30 cellular contexts compared by ENCODE assay signal in genomic region chr19:19316082-19316481, GRCh38. TPM values are rescaled to one million over a fixed set of nuclear protein-coding genes. Genes with fewer than 3 reads are reported as not detected.
"Had no signal": no experiment of that assay in that cellular context is flagged by ENCODE, and none has a peak within 500 bp of the region (broad histone marks: within the 10 kb centered on the region; RNA-seq: fewer than 3 reads in every experiment).

No MANE protein-coding gene starts in this region.

- H3K27me3 Mint-ChIP-seq: activated CD4-positive, alpha-beta memory T cell treated with anti-CD3 and anti-CD28 coated beads for 36 hours; activated naive CD8-positive, alpha-beta T cell; natural killer cell treated with Interleukin-12 subunit alpha and Interleukin-12 subunit beta and Interleukin-15 and Interleukin-18, amount 100 ng/mL, for 72 hours; stimulated activated naive CD8-positive, alpha-beta T cell treated with anti-CD3 and anti-CD28 coated beads, Interleukin-15, Interleukin-2, amounts not matched to agents 100 ng/mL and 50 ng/mL, for 24 hours had no signal

- H3K27me3 ChIP-seq: body of pancreas, colonic mucosa, gastrocnemius medialis had no signal

- H3K27ac Mint-ChIP-seq: activated naive CD8-positive, alpha-beta T cell; activated T-helper 2 cell treated with anti-CD3 and anti-CD28 coated beads, Interferon-gamma antibody, Interleukin-2, Interleukin-4, amounts not matched to agents 10 μg/mL and 5 μg/mL and 100 μg/mL, durations not matched to agents 14 hours and 24 hours and 36 hours; stimulated activated naive CD8-positive, alpha-beta T cell treated with anti-CD3 and anti-CD28 coated beads, Interleukin-15, Interleukin-2, amounts not matched to agents 100 ng/mL and 50 ng/mL, for 24 hours had no signal

- H3K9me3 Mint-ChIP-seq: activated CD4-positive, alpha-beta memory T cell treated with anti-CD3 and anti-CD28 coated beads for 36 hours; activated T-cell treated with anti-CD3 and anti-CD28 coated beads, Interleukin-2, amount 50 U/mL, for 4 hours; activated T-helper 2 cell treated with anti-CD3 and anti-CD28 coated beads, Interferon-gamma antibody, Interleukin-2, Interleukin-4, amounts not matched to agents 10 μg/mL and 5 μg/mL and 100 μg/mL, durations not matched to agents 14 hours and 24 hours and 36 hours; immature natural killer cell; natural killer cell treated with Interleukin-12 subunit alpha and Interleukin-12 subunit beta and Interleukin-15 and Interleukin-18, amount 100 ng/mL, for 72 hours; stimulated activated naive CD8-positive, alpha-beta T cell treated with anti-CD3 and anti-CD28 coated beads, Interleukin-15, Interleukin-2, amounts not matched to agents 100 ng/mL and 50 ng/mL, for 24 hours had no signal

- H3K36me3 ChIP-seq: colonic mucosa had no signal

- H3K27ac ChIP-seq: body of pancreas, colonic mucosa, lower lobe of right lung, thoracic aorta, VCaP had no signal

- H3K4me3 ChIP-seq: body of pancreas, colonic mucosa, gastrocnemius medialis, lower lobe of right lung, thoracic aorta had no signal

- H3K36me3 Mint-ChIP-seq: natural killer cell treated with Interleukin-12 subunit alpha and Interleukin-12 subunit beta and Interleukin-15 and Interleukin-18, amount 100 ng/mL, for 72 hours had no signal

- ATAC-seq: activated T-cell treated with anti-CD3 and anti-CD28 coated beads, Interleukin-2, amount 50 U/mL, for 4 hours; body of pancreas; gastrocnemius medialis; left colon; lower lobe of right lung; natural killer cell treated with Interleukin-12 subunit alpha and Interleukin-12 subunit beta and Interleukin-15 and Interleukin-18, amount 100 ng/mL, for 72 hours; right cardiac atrium had no signal

- H3K9me3 ChIP-seq: body of pancreas, colonic mucosa, gastrocnemius medialis, lower lobe of right lung, thoracic aorta had no signal

- DNase-seq: activated CD8-positive, alpha-beta memory T cell treated with anti-CD3 and anti-CD28 coated beads, Interleukin-2, amount 50 U/mL, for 4 hours; activated T-cell treated with anti-CD3 and anti-CD28 coated beads, Interleukin-2, amount 50 U/mL, for 4 hours; anterior cingulate cortex; body of pancreas; cerebellar nuclear complex; colonic mucosa; effector CD8-positive, alpha-beta T cell; gastrocnemius medialis; glutamatergic neuron; hippocampal formation; immature natural killer cell; kidney; left colon; lower lobe of right lung; stimulated activated CD4-positive, alpha-beta T cell treated with anti-CD3 and anti-CD28 coated beads, Interleukin-4, amount 100 ng/mL, for 1 hour; T-helper 1 cell; trophoblast cell had no signal

- H3K4me3 Mint-ChIP-seq: activated CD4-positive, alpha-beta memory T cell treated with anti-CD3 and anti-CD28 coated beads for 36 hours; activated naive CD8-positive, alpha-beta T cell; activated T-cell treated with anti-CD3 and anti-CD28 coated beads, Interleukin-2, amount 50 U/mL, for 4 hours; immature natural killer cell; natural killer cell treated with Interleukin-12 subunit alpha and Interleukin-12 subunit beta and Interleukin-15 and Interleukin-18, amount 100 ng/mL, for 72 hours; stimulated activated naive CD8-positive, alpha-beta T cell treated with anti-CD3 and anti-CD28 coated beads, Interleukin-15, Interleukin-2, amounts not matched to agents 100 ng/mL and 50 ng/mL, for 24 hours had no signal

RNA-seq across cellular contexts. Expression of gene TM6SF2, which starts 43.0 kb away (rescaled TPM):
- total RNA-seq: activated CD4-positive, alpha-beta memory T cell treated with anti-CD3 and anti-CD28 coated beads for 36 hours; activated CD8-positive, alpha-beta memory T cell treated with anti-CD3 and anti-CD28 coated beads for 36 hours; activated T-cell treated with anti-CD3 and anti-CD28 coated beads, Interleukin-2, amount 50 U/mL, for 4 hours; activated T-helper 2 cell treated with anti-CD3 and anti-CD28 coated beads, Interferon-gamma antibody, Interleukin-2, Interleukin-4, amounts not matched to agents 10 μg/mL and 5 μg/mL and 100 μg/mL, durations not matched to agents 14 hours and 24 hours and 36 hours; body of pancreas; dermis microvascular lymphatic vessel endothelial cell; epithelial cell of proximal tubule; mononuclear cell; pulmonary artery endothelial cell had no signal
- polyA plus RNA-seq: immature natural killer cell had no signal
